Comparison of ENCODE assay signal across 15 cellular contexts in genomic region chr2:62685986-62686625, GRCh38. TPM values are rescaled to one million over a fixed set of nuclear protein-coding genes. Genes with fewer than 3 reads are reported as not detected.
DNase-seq lines count a peak whose midpoint lies in the region; ATAC-seq, FAIRE-seq and TF ChIP-seq lines count a peak whose summit lies in the region.
"Had no signal": no experiment of that assay in that cellular context is flagged by ENCODE, and none has a peak within 500 bp of the region (broad histone marks: within the 10 kb centered on the region; RNA-seq: fewer than 3 reads in every experiment).

No MANE protein-coding gene starts in this region.

- H3K4me3 ChIP-seq in neuron (ENCODE audit: low read length), result peak overlapping the region; percentile 16
- H3K4me3 ChIP-seq: HAP-1 had no signal

- H3K27me3 ChIP-seq in neuron (ENCODE audit: insufficient read depth, low read length), result no peaks in the 10 kb centered on the region

- no peak for ATAC-seq in stimulated activated naive CD8-positive, alpha-beta T cell treated with anti-CD3 and anti-CD28 coated beads, Interleukin-15, Interleukin-2, amounts not matched to agents 100 U/mL and 50 U/mL, for 24 hours
- ATAC-seq: Panc1, Right ventricle myocardium inferior had no signal

- H2AFZ ChIP-seq in neuron (ENCODE audit: low read depth, low read length), result peak overlapping the region; percentile 47

- no peaks in the 10 kb centered on the region for H3K36me3 ChIP-seq in neuron (ENCODE audit: insufficient read depth, low read length)
- H3K36me3 ChIP-seq: HAP-1 had no signal

- H3K4me1 ChIP-seq in neuron (ENCODE audit: insufficient read depth, low read length), result peaks cover 23% of the 10 kb centered on the region
- H3K4me1 ChIP-seq: HAP-1 had no signal

- FAIRE-seq in GM12891 (lab: Jason Lieb, UNC), result peak; percentile 64

- DNase-seq in GM12891 (ENCODE audit: insufficient read length, low spot score) (no peak), NCI-H1694 treated with DMSO at 0.1 percent for 48 hours (lab: John Stamatoyannopoulos, UW) (peak; percentile 85), RPMI7951 (ENCODE audit: low read depth) (peak; percentile 18), mesenteric fat pad (ENCODE audit: low spot score) (no peak), GF-D8 (lab: John Stamatoyannopoulos, UW) (no peak)
- no peak for DNase-seq in stimulated activated naive CD8-positive, alpha-beta T cell treated with anti-CD3 and anti-CD28 coated beads, Interleukin-15, Interleukin-2, amounts not matched to agents 100 U/mL and 50 U/mL, for 24 hours
- DNase-seq: ACHN, COR-L47, NCI-H2081, NCI-H345, NCI-H82 had no signal

- no peaks in the 10 kb centered on the region for H3K9me3 ChIP-seq in neuron (ENCODE audit: low read length)
- H3K9me3 ChIP-seq: HAP-1 had no signal

- no peak for TF ChIP-seq POLR2A in GM12891 (IDR thresholded peaks at IDR 0.05; ENCODE audit: low read depth, low read length)

TF ChIP-seq in GM12891, 5 proteins besides CTCF, POLR2A, EP300 and RAD21:
- TF ChIP-seq POU2F2 (IDR thresholded peaks at IDR 0.05; ENCODE audit: low read depth, low read length), result no peak
- TF ChIP-seq SPI1 (IDR thresholded peaks at IDR 0.05; ENCODE audit: low read depth, low read length), result no peak
- no peak for TF ChIP-seq PAX5 (IDR thresholded peaks at IDR 0.05; ENCODE audit: insufficient read depth, low read length, severe bottlenecking)
- TF ChIP-seq POLR2AphosphoS5 (IDR thresholded peaks at IDR 0.05; ENCODE audit: low read depth, low read length), result no peak
- TF ChIP-seq TAF1 (IDR thresholded peaks at IDR 0.05; ENCODE audit: low read depth, low read length), result no peak

RNA-seq across cellular contexts. Expression of gene EHBP1, which starts 19.4 kb away (rescaled TPM):
- polyA plus RNA-seq in GM12891 (2012; ENCODE audit: low read depth, missing spikeins), result 11.5 TPM
- 32.9 and 33.8 TPM in 2 replicates for total RNA-seq in RPMI7951 (2014; rRNA removed; shearing (Covaris generic))
- 70.8 TPM for total RNA-seq in mesenteric fat pad

Comparison
In these comparisons a context has a peak if more than half of its experiments do, and no peak if none do; other contexts are left out.
1. DNase-seq: peak in NCI-H1694 treated with DMSO at 0.1 percent for 48 hours (single experiment) and RPMI7951 (single experiment); none in GM12891 (single experiment), mesenteric fat pad (single experiment), GF-D8 (single experiment) and stimulated activated naive CD8-positive, alpha-beta T cell treated with anti-CD3 and anti-CD28 coated beads, Interleukin-15, Interleukin-2, amounts not matched to agents 100 U/mL and 50 U/mL, for 24 hours (single experiment).